Comparison of ENCODE assay signal across 1 cellular context in genomic region chr7:116170180-116170579, GRCh38.
TF ChIP-seq lines count a peak whose summit lies in the region.

No MANE protein-coding gene starts in this region.

TF ChIP-seq in HepG2, 621 proteins besides CTCF, POLR2A, EP300 and RAD21 (continued from another document and continues in another):
- TF ChIP-seq FOXP4 (CRISPR knock-in tag; IDR thresholded peaks at IDR 0.05) (peak; percentile 27; the same call in 1 of the 2 replicates), ZNF503 (CRISPR knock-in tag; IDR thresholded peaks at IDR 0.05) (peak; percentile 57), NR2F2 (IDR thresholded peaks at IDR 0.05; ENCODE audit: borderline replicate concordance, low read depth) (peak; percentile 93), FOXK1 (CRISPR knock-in tag; IDR thresholded peaks at IDR 0.05; ENCODE audit: borderline replicate concordance, low read depth) (no peak), TBX2 (CRISPR knock-in tag; IDR thresholded peaks at IDR 0.05; ENCODE audit: borderline replicate concordance) (no peak), AHDC1 (CRISPR knock-in tag; IDR thresholded peaks at IDR 0.05; ENCODE audit: borderline replicate concordance) (peak; percentile 90; the same call in 1 of the 2 replicates), TERF1 (CRISPR knock-in tag; IDR thresholded peaks at IDR 0.05) (no peak), TBX3 (IDR thresholded peaks at IDR 0.05; ENCODE audit: borderline replicate concordance) (peak; percentile 82), LRRFIP1 (CRISPR knock-in tag; conservative IDR thresholded peaks at IDR 0.05) (no peak), ARNT2 (CRISPR knock-in tag; IDR thresholded peaks at IDR 0.05; ENCODE audit: low read depth) (no peak), DPF2 (CRISPR knock-in tag; IDR thresholded peaks at IDR 0.05; ENCODE audit: borderline replicate concordance, low read depth) (0 out of 2 replicates have a peak, but pooled peaks have one; percentile 34), U2AF2 (IDR thresholded peaks at IDR 0.05; ENCODE audit: low read depth, low read length) (no peak), ZNF331 (CRISPR knock-in tag; IDR thresholded peaks at IDR 0.05) (no peak), MYPOP (CRISPR knock-in tag; IDR thresholded peaks at IDR 0.05) (no peak), ZNF609 (CRISPR knock-in tag; IDR thresholded peaks at IDR 0.05; ENCODE audit: borderline replicate concordance) (peak; percentile 82), ZSCAN12 (CRISPR knock-in tag; IDR thresholded peaks at IDR 0.05) (no peak), ZNF615 (CRISPR knock-in tag; IDR thresholded peaks at IDR 0.05; ENCODE audit: borderline replicate concordance) (no peak), ZGPAT (CRISPR knock-in tag; IDR thresholded peaks at IDR 0.05) (peak; percentile 34; the same call in 1 of the 2 replicates), PRDM10 (CRISPR knock-in tag; IDR thresholded peaks at IDR 0.05; ENCODE audit: low read depth) (no peak), BATF2 (CRISPR knock-in tag; IDR thresholded peaks at IDR 0.05) (no peak), ZFP36 (IDR thresholded peaks at IDR 0.05; ENCODE audit: borderline replicate concordance, low read depth, low read length, partially characterized antibody) (peak; percentile 38), ZNF768 (CRISPR knock-in tag; IDR thresholded peaks at IDR 0.05) (no peak), FOXP1 (IDR thresholded peaks at IDR 0.05) (no peak), FOXP1 (CRISPR knock-in tag; IDR thresholded peaks at IDR 0.05) (peak; percentile 71), FOXA3 (CRISPR knock-in tag; IDR thresholded peaks at IDR 0.05) (peak; percentile 86)
